In genomic region chr1:204192046-204192445, GRCh38 we compare ENCODE assay signal across 16 cellular contexts.
"Had no signal": no experiment of that assay in that cellular context is flagged by ENCODE, and none has a peak within 500 bp of the region (broad histone marks: within the 10 kb centered on the region; RNA-seq: fewer than 3 reads in every experiment).

No MANE protein-coding gene starts in this region.

- H3K27me3 ChIP-seq: ovary, right lobe of liver had no signal

- DNase-seq: cortex of kidney; effector memory CD8-positive, alpha-beta T cell; erythroblast; left ventricle myocardium superior; lower lobe of right lung; naive thymus-derived CD8-positive, alpha-beta T cell; nephron progenitor cell; right lobe of liver; stimulated activated CD4-positive, alpha-beta T cell treated with anti-CD3 and anti-CD28 coated beads, Interleukin-15, amount 100 ng/mL, for 24 hours; stimulated activated CD4-positive, alpha-beta T cell treated with anti-CD3 and anti-CD28 coated beads, Interleukin-2, amount 100 ng/mL, for 48 hours; stimulated activated naive B cell treated with anti-CD40 and anti-IgM and Interleukin-4, amounts not matched to agents 10 μg/mL and 1 μg/mL and 100 μg/mL, for 72 hours had no signal

- H3K27ac ChIP-seq: lower lobe of right lung, ovary, right lobe of liver, thoracic aorta, tibial nerve, upper lobe of left lung had no signal

- H3K9me3 Mint-ChIP-seq: effector memory CD8-positive, alpha-beta T cell; naive thymus-derived CD8-positive, alpha-beta T cell; nephron progenitor cell; stimulated activated naive B cell treated with anti-CD40 and anti-IgM and Interleukin-4, amounts not matched to agents 10 μg/mL and 1 μg/mL and 100 μg/mL, for 72 hours; stimulated activated naive CD8-positive, alpha-beta T cell treated with anti-CD3 and anti-CD28 coated beads, Interleukin-15, Interleukin-2, amounts not matched to agents 100 ng/mL and 50 ng/mL, for 24 hours had no signal

- H3K36me3 Mint-ChIP-seq: stimulated activated naive B cell treated with anti-CD40 and anti-IgM and Interleukin-4, amounts not matched to agents 10 μg/mL and 1 μg/mL and 100 μg/mL, for 72 hours had no signal

- H3K27ac Mint-ChIP-seq: effector memory CD8-positive, alpha-beta T cell; nephron progenitor cell; stimulated activated naive B cell treated with anti-CD40 and anti-IgM and Interleukin-4, amounts not matched to agents 10 μg/mL and 1 μg/mL and 100 μg/mL, for 72 hours; stimulated activated naive CD8-positive, alpha-beta T cell treated with anti-CD3 and anti-CD28 coated beads, Interleukin-15, Interleukin-2, amounts not matched to agents 100 ng/mL and 50 ng/mL, for 24 hours had no signal

- H3K36me3 ChIP-seq: lower lobe of right lung, ovary, right lobe of liver, thoracic aorta, tibial nerve, upper lobe of left lung had no signal

- H3K4me3 ChIP-seq: lower lobe of right lung, ovary, right lobe of liver, thoracic aorta, tibial nerve, upper lobe of left lung had no signal

- H3K9me3 ChIP-seq: lower lobe of right lung, ovary, right lobe of liver, thoracic aorta, tibial nerve, upper lobe of left lung had no signal

- H3K4me3 Mint-ChIP-seq: effector memory CD8-positive, alpha-beta T cell; naive thymus-derived CD8-positive, alpha-beta T cell; nephron progenitor cell; stimulated activated naive B cell treated with anti-CD40 and anti-IgM and Interleukin-4, amounts not matched to agents 10 μg/mL and 1 μg/mL and 100 μg/mL, for 72 hours; stimulated activated naive CD8-positive, alpha-beta T cell treated with anti-CD3 and anti-CD28 coated beads, Interleukin-15, Interleukin-2, amounts not matched to agents 100 ng/mL and 50 ng/mL, for 24 hours had no signal
